ENCODE assay signal across 20 cellular contexts in the genomic region with DNA sequence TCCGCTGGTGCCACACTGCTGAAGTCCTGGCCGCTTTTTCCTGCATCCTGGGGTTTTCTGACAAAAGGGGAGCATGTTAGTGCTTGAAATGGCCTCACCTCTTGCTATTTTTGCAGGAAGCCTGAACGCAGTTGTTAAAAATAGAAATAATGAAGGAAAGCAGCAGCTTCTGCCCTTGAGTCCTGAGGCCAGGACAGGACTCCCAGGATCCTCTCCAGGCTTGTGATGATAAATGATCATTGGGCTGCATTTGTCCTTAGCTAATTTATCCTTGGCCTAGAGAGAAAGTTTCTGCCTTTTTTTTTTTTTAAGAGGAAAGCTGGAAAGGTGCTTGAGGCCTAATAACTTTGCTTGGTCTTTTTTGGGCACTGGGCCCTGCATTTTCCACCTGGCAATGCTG.
"Had no signal": no experiment of that assay in that cellular context is flagged by ENCODE, and none has a peak within 500 bp of the region (broad histone marks: within the 10 kb centered on the region; RNA-seq: fewer than 3 reads in every experiment).

No MANE protein-coding gene starts in this region.

- ATAC-seq: effector memory CD8-positive, alpha-beta T cell; left lobe of liver; lower lobe of right lung; right cardiac atrium; stimulated activated effector memory CD8-positive, alpha-beta T cell treated with anti-CD3 and anti-CD28 coated beads, Interleukin-12 subunit alpha, Interleukin-12 subunit beta, amount 100 ng/mL, for 72 hours; stimulated activated naive CD8-positive, alpha-beta T cell treated with anti-CD3 and anti-CD28 coated beads, Interleukin-15, Interleukin-2, amounts not matched to agents 100 U/mL and 50 U/mL, for 24 hours had no signal

- H3K36me3 ChIP-seq: esophagus squamous epithelium, lower lobe of right lung, tibial artery, upper lobe of left lung, uterus had no signal

- H3K4me3 ChIP-seq: esophagus squamous epithelium, lower lobe of right lung, tibial artery, upper lobe of left lung, uterus had no signal

- H3K9me3 ChIP-seq: esophagus squamous epithelium, lower lobe of right lung, tibial artery, upper lobe of left lung, uterus had no signal

- H3K27ac ChIP-seq: epithelial cell of prostate, esophagus squamous epithelium, lower lobe of right lung, tibial artery, upper lobe of left lung, uterus had no signal

- H3K27me3 ChIP-seq: upper lobe of left lung, uterus had no signal

- H3K4me1 ChIP-seq: lower lobe of right lung, tibial artery, upper lobe of left lung, uterus had no signal

- DNase-seq: cerebellar nuclear complex; effector memory CD8-positive, alpha-beta T cell; esophagus squamous epithelium; foreskin fibroblast; head of caudate nucleus; hypothalamus; kidney glomerular epithelial cell; lower lobe of right lung; midbrain; naive B cell; stimulated activated CD4-positive, alpha-beta T cell treated with anti-CD3 and anti-CD28 coated beads, Interleukin-4, amount 100 ng/mL, for 1 hour; stimulated activated CD8-positive, alpha-beta memory T cell treated with anti-CD3 and anti-CD28 coated beads, Interleukin-4, amount 100 ng/mL, for 48 hours; stimulated activated naive CD8-positive, alpha-beta T cell treated with anti-CD3 and anti-CD28 coated beads, Interleukin-15, Interleukin-2, amounts not matched to agents 100 U/mL and 50 U/mL, for 24 hours; tibial artery; upper lobe of left lung; uterus had no signal
